Comparison of ENCODE assay signal across 8 cellular contexts in the genomic region with DNA sequence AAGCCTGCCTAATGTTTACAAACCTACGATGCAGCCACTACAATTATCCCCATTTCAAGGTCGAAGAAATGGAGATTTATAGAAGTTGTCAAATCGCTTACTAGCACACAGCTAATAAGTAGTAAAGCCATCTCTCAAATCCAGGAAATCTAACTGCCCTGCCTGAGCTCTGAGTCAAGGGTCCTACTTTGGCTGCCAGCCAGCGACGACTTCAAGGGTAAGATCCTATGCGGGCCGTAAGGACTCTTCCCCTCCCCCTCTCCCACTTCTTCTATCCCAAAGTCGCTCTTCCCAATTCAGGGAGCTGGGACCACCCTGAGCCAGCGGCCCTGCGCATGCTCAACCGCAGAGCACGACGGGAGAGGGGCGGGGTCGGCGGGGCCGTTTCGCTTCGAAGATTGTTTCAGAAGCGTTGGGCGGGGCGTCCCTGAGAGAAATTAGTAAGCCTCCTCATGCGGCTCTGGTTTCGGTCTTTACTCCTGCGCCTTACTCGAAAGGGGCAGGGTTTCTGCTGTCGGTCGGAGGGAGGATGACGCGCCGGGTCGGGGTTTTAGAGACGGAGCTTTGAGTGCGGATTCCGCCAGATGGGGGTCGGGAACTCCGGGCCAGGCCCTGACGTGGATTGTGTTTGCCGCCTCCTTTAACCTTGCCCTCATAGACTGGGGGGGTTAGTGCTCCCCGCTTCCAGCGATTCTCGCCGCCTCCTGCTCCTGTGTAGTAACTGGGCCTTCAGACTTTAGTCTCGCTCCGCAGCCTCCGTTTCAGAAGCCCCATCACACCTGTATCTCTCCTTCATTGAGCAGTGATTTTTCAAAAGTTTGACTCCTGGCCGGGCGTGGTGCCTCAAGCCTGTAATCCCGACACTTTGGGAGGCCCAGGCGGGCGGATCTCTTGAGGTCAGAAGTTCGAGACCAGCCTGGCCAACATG. TPM values are rescaled to one million over a fixed set of nuclear protein-coding genes. Genes with fewer than 3 reads are reported as not detected.
DNase-seq lines count a peak whose midpoint lies in the region; ATAC-seq, FAIRE-seq and TF ChIP-seq lines count a peak whose summit lies in the region.

A gene (plus strand): TSS at position 383 of the 928 bp plus-strand sequence. CDS start 14,603 bp downstream, outside the sequence.

- BruUV-seq in endothelial cell of umbilical vein (replicated peaks; lab: Mats Ljungman, UMichigan): TSS peak; percentile 92

- intact Hi-C loops in endothelial cell of umbilical vein (cut with micrococcal nuclease): loop anchor here (1.0 to 2.0 kb wide), 3 partner anchors 17 to 94 kb away; a partner anchor contains a TSS

- dilution Hi-C loops in endothelial cell of umbilical vein (cut with MboI; ENCODE audit: extremely low pct_ligation_motif_present, low sequenced_read_pairs): no loop called here

- H3K9me3 ChIP-seq in endothelial cell of umbilical vein (replicated peaks; ENCODE audit: control insufficient read depth, insufficient read depth, low read length): no peaks in the 10 kb centered on the region

- H3K4me1 ChIP-seq in endothelial cell of umbilical vein (ENCODE audit: control insufficient read depth, extremely low read depth, insufficient read depth, low read length): peaks cover 12% of the 10 kb centered on the region

- no peaks in the 10 kb centered on the region for H3K27me3 ChIP-seq in endothelial cell of umbilical vein (ENCODE audit: control insufficient read depth in 2 of 2, insufficient read depth in 2 of 2, low read length in 2 of 2)

- no peaks in the 10 kb centered on the region for H4K20me1 ChIP-seq in endothelial cell of umbilical vein (replicated peaks; ENCODE audit: control insufficient read depth, extremely low read depth, insufficient read depth, low read length)

- TF ChIP-seq CTCF in endothelial cell of umbilical vein (IDR thresholded peaks at IDR 0.05; ENCODE audit: extremely low read depth in 1 of 2, insufficient read depth in 1 of 2, low read depth in 1 of 2, low read length in 2 of 2): no peak

- POLR2A ChIA-PET in endothelial cell of umbilical vein (lab: Charles Lee): interaction anchor here (0.6 to 1.6 kb wide), 4 partner anchors 33 to 697 kb away, joined by 3 to 10 read pairs (median 4); a partner anchor contains a TSS

- peak; percentile 81 for ATAC-seq in GM19467 (IDR thresholded peaks at IDR 0.05; ENCODE audit: unreplicated experiment)

- peak within 1 kb of the TSS; percentile 89 for H2AFZ ChIP-seq in endothelial cell of umbilical vein (ENCODE audit: low read depth, low read length)

- peak; percentile 84 for TF ChIP-seq POLR2A in endothelial cell of umbilical vein (IDR thresholded peaks at IDR 0.05; ENCODE audit: low read depth, low read length)

- peak within 1 kb of the TSS; percentile 60 for H3K27ac ChIP-seq in endothelial cell of umbilical vein (ENCODE audit: insufficient read depth, low read depth, low read length)

- peak within 1 kb of the TSS; percentile 41 to 78 (median 74) for H3K4me3 ChIP-seq in endothelial cell of umbilical vein (replicated peaks in 1 of 3; ENCODE audit: insufficient read depth in 1 of 3, low read depth in 1 of 3, low read length in 3 of 3)

- peaks cover 39% of the 10 kb centered on the region for H3K79me2 ChIP-seq in endothelial cell of umbilical vein (ENCODE audit: control insufficient read depth, insufficient read depth, low read length)

- peak; percentile 71 for FAIRE-seq in endothelial cell of umbilical vein (lab: Jason Lieb, UNC)

- H3K9ac ChIP-seq in endothelial cell of umbilical vein (replicated peaks; ENCODE audit: extremely low read depth, insufficient read depth, low read length): peak within 1 kb of the TSS; percentile 84

- H3K36me3 ChIP-seq in endothelial cell of umbilical vein (ENCODE audit: control insufficient read depth in 2 of 2, extremely low read depth in 1 of 2, insufficient read depth in 2 of 2, low read length in 2 of 2): no peaks in the 10 kb centered on the region

- CTCF ChIA-PET in endothelial cell of umbilical vein (lab: Charles Lee): interaction anchor here (0.6 to 1.5 kb wide), 7 partner anchors 13 to 213 kb away, joined by 3 to 6 read pairs (median 3); a partner anchor contains a TSS

- DNase-seq in CMK (ENCODE audit: low read depth) (peak; percentile 62), HS-5 (ENCODE audit: low read depth) (peak; percentile 49), NOMO-1 (lab: John Stamatoyannopoulos, UW; ENCODE audit: unreplicated experiment in 2 of 2) (peak; percentile 68 to 77), endothelial cell of umbilical vein (ENCODE audit: low read depth, low spot score) (peak; percentile 95), midbrain (lab: John Stamatoyannopoulos, UW) (peak; percentile 86)
- peak; percentile 81 for DNase-seq in activated CD8-positive, alpha-beta memory T cell treated with anti-CD3 and anti-CD28 coated beads, Interleukin-2, amount 50 U/mL, for 4 hours
- peak; percentile 81 to 87 for DNase-seq in stimulated activated CD8-positive, alpha-beta memory T cell treated with anti-CD3 and anti-CD28 coated beads, Interleukin-15, amount 100 ng/mL, for 48 hours (ENCODE audit: low read depth in 2 of 2)

- peak within 1 kb of the TSS; percentile 59 for H3K4me2 ChIP-seq in endothelial cell of umbilical vein (ENCODE audit: insufficient read depth, low read length)

- H3K9me1 ChIP-seq in endothelial cell of umbilical vein (replicated peaks; ENCODE audit: control insufficient read depth, extremely low read depth, insufficient read depth, low read length): no peaks in the 10 kb centered on the region

TF ChIP-seq in endothelial cell of umbilical vein, 7 proteins besides CTCF, POLR2A, EP300 and RAD21:
- TF ChIP-seq FOS (IDR thresholded peaks at IDR 0.05; ENCODE audit: borderline replicate concordance, insufficient read depth, low read length): no peak
- TF ChIP-seq POLR2AphosphoS5 (IDR thresholded peaks at IDR 0.05; ENCODE audit: insufficient read depth, low read depth, low read length): peak; percentile 71
- TF ChIP-seq, protein P1, sequence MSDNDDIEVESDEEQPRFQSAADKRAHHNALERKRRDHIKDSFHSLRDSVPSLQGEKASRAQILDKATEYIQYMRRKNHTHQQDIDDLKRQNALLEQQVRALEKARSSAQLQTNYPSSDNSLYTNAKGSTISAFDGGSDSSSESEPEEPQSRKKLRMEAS (IDR thresholded peaks at IDR 0.05; ENCODE audit: insufficient read depth, insufficient read length): peak; percentile 12

RNA-seq across cellular contexts. Expression of the gene that starts here (rescaled TPM):
- total RNA-seq in endothelial cell of umbilical vein: 20.7 and 21.4 TPM in 2 replicates
- 5.2 and 5.8 TPM in 2 replicates for polyA plus RNA-seq in endothelial cell of umbilical vein
- polyA plus RNA-seq in endothelial cell of umbilical vein (2011; cell fraction: cytosol; rRNA removed): 6.8 and 6.9 TPM in 2 replicates
- polyA plus RNA-seq in endothelial cell of umbilical vein (2011; cell fraction: nucleus; rRNA removed): 20.8 and 21.6 TPM in 2 replicates
- polyA plus RNA-seq in endothelial cell of umbilical vein (2012): 5.3 and 10.0 TPM in 2 replicates
- polyA minus RNA-seq in endothelial cell of umbilical vein: 25.2 and 31.4 TPM in 2 replicates
- 23.1 TPM for polyA minus RNA-seq in endothelial cell of umbilical vein (2011; cell fraction: cytosol; rRNA and poly(A)+ RNA removed)
- 13.4 and 36.4 TPM in 2 replicates for polyA minus RNA-seq in endothelial cell of umbilical vein (2011; cell fraction: nucleus; rRNA and poly(A)+ RNA removed)

Comparison
In these comparisons a context has a peak if more than half of its experiments do, and no peak if none do; other contexts are left out.
1. Peak in every context shown above with its lines: DNase-seq, ATAC-seq, H3K4me3 ChIP-seq and H3K27ac ChIP-seq.